16 cellular contexts compared by ENCODE assay signal in genomic region chrY:7141477-7141876, GRCh38.
DNase-seq lines count a peak whose midpoint lies in the region; ATAC-seq and TF ChIP-seq lines count a peak whose summit lies in the region.
"Had no signal": no experiment of that assay in that cellular context is flagged by ENCODE, and none has a peak within 500 bp of the region (broad histone marks: within the 10 kb centered on the region; RNA-seq: fewer than 3 reads in every experiment).

No MANE protein-coding gene starts in this region.

- no peak overlapping the region for H3K4me3 ChIP-seq in CD8-positive, alpha-beta T cell (ENCODE audit: low read depth, low read length)
- H3K4me3 ChIP-seq: A549, GM12878, GM23248 had no signal

- CTCF ChIA-PET in CD8-positive, alpha-beta T cell (lab: Charles Lee): no interaction called here
- CTCF ChIA-PET in activated CD8-positive, alpha-beta T cell treated with anti-CD3 and anti-CD28 coated beads, Interleukin-2, amount 10 ng/mL, durations not matched to agents 7 days and 5 days (lab: Charles Lee): no interaction called here
- CTCF ChIA-PET in GM10248 (lab: Yijun Ruan, JAX): no interaction called here

- no peaks in the 10 kb centered on the region for H3K36me3 Mint-ChIP-seq in CD8-positive, alpha-beta T cell
- H3K36me3 Mint-ChIP-seq in T-helper 17 cell (ENCODE audit: low read depth): no peaks in the 10 kb centered on the region
- no peaks in the 10 kb centered on the region for H3K36me3 Mint-ChIP-seq in activated CD8-positive, alpha-beta T cell treated with anti-CD3 and anti-CD28 coated beads, Interleukin-2, amount 10 ng/mL, durations not matched to agents 7 days and 5 days (ENCODE audit: low read depth)
- peaks cover 6% of the 10 kb centered on the region for H3K36me3 Mint-ChIP-seq in natural killer cell treated with Interleukin-12 subunit alpha and Interleukin-12 subunit beta and Interleukin-15 and Interleukin-18, amount 100 ng/mL, for 72 hours
- H3K36me3 Mint-ChIP-seq: CD14-positive monocyte had no signal

- peaks cover 17% of the 10 kb centered on the region for H3K4me1 Mint-ChIP-seq in CD8-positive, alpha-beta T cell (ENCODE audit: low read depth)
- no peaks in the 10 kb centered on the region for H3K4me1 Mint-ChIP-seq in T-helper 17 cell
- peaks cover 8% of the 10 kb centered on the region for H3K4me1 Mint-ChIP-seq in activated CD8-positive, alpha-beta T cell treated with anti-CD3 and anti-CD28 coated beads, Interleukin-2, amount 10 ng/mL, durations not matched to agents 7 days and 5 days (ENCODE audit: low read depth)
- H3K4me1 Mint-ChIP-seq in natural killer cell treated with Interleukin-12 subunit alpha and Interleukin-12 subunit beta and Interleukin-15 and Interleukin-18, amount 100 ng/mL, for 72 hours (ENCODE audit: low read depth in 2 of 2): peaks cover 0 to 15% of the 10 kb centered on the region in 2 donors
- H3K4me1 Mint-ChIP-seq: CD14-positive monocyte had no signal

- H3K4me1 ChIP-seq in CD8-positive, alpha-beta T cell (ENCODE audit: insufficient read depth, low read length): no peaks in the 10 kb centered on the region
- H3K4me1 ChIP-seq: A549, BE2C had no signal

- ATAC-seq in CD8-positive, alpha-beta T cell: no peak
- peak; percentile 36 for ATAC-seq in T-helper 17 cell
- ATAC-seq in activated CD8-positive, alpha-beta T cell treated with anti-CD3 and anti-CD28 coated beads, Interleukin-2, amount 10 ng/mL, durations not matched to agents 7 days and 5 days: peak; percentile 49
- ATAC-seq in natural killer cell treated with Interleukin-12 subunit alpha and Interleukin-12 subunit beta and Interleukin-15 and Interleukin-18, amount 100 ng/mL, for 72 hours: no peak
- ATAC-seq in HG02588 (IDR thresholded peaks at IDR 0.05; ENCODE audit: unreplicated experiment): no peak
- ATAC-seq: A549, GM12878, HCT116 had no signal

- no peak for TF ChIP-seq CTCF in CD8-positive, alpha-beta T cell (IDR thresholded peaks at IDR 0.05)
- no peak for TF ChIP-seq CTCF in GM10248 (IDR thresholded peaks at IDR 0.05; ENCODE audit: control extremely low read depth, extremely low read depth, low read depth, missing control alignments)

- H3K36me3 ChIP-seq in CD8-positive, alpha-beta T cell (ENCODE audit: insufficient read depth, low read length): no peaks in the 10 kb centered on the region
- H3K36me3 ChIP-seq: BE2C had no signal

- H3K27ac ChIP-seq in CD8-positive, alpha-beta T cell (ENCODE audit: low read depth, low read length): no peak overlapping the region
- H3K27ac ChIP-seq: A549, GM23248 had no signal

- peak overlapping the region; percentile 71 for H3K27ac Mint-ChIP-seq in CD8-positive, alpha-beta T cell
- H3K27ac Mint-ChIP-seq in T-helper 17 cell: no peak overlapping the region
- peak overlapping the region; percentile 46 for H3K27ac Mint-ChIP-seq in activated CD8-positive, alpha-beta T cell treated with anti-CD3 and anti-CD28 coated beads, Interleukin-2, amount 10 ng/mL, durations not matched to agents 7 days and 5 days
- H3K27ac Mint-ChIP-seq in natural killer cell treated with Interleukin-12 subunit alpha and Interleukin-12 subunit beta and Interleukin-15 and Interleukin-18, amount 100 ng/mL, for 72 hours: no peak overlapping the region
- H3K27ac Mint-ChIP-seq: CD14-positive monocyte had no signal

- intact Hi-C loops in CD8-positive, alpha-beta T cell (cut with DNase I, micrococcal nuclease): loop anchor here in 1 of 2 experiments (1.0 kb wide), 1 partner anchor 41 kb away; no protein-coding TSS in a partner anchor

- no peaks in the 10 kb centered on the region for H3K9me3 Mint-ChIP-seq in CD8-positive, alpha-beta T cell
- no peaks in the 10 kb centered on the region for H3K9me3 Mint-ChIP-seq in activated CD8-positive, alpha-beta T cell treated with anti-CD3 and anti-CD28 coated beads, Interleukin-2, amount 10 ng/mL, durations not matched to agents 7 days and 5 days (ENCODE audit: insufficient read depth)
- H3K9me3 Mint-ChIP-seq in natural killer cell treated with Interleukin-12 subunit alpha and Interleukin-12 subunit beta and Interleukin-15 and Interleukin-18, amount 100 ng/mL, for 72 hours: no peaks in the 10 kb centered on the region

- no peaks in the 10 kb centered on the region for H3K27me3 Mint-ChIP-seq in CD8-positive, alpha-beta T cell (ENCODE audit: low read depth)
- H3K27me3 Mint-ChIP-seq in T-helper 17 cell: no peaks in the 10 kb centered on the region
- H3K27me3 Mint-ChIP-seq in activated CD8-positive, alpha-beta T cell treated with anti-CD3 and anti-CD28 coated beads, Interleukin-2, amount 10 ng/mL, durations not matched to agents 7 days and 5 days (ENCODE audit: low read depth): peaks cover 3% of the 10 kb centered on the region
- peaks cover 0 to 11% of the 10 kb centered on the region in 2 donors for H3K27me3 Mint-ChIP-seq in natural killer cell treated with Interleukin-12 subunit alpha and Interleukin-12 subunit beta and Interleukin-15 and Interleukin-18, amount 100 ng/mL, for 72 hours

- peak overlapping the region; percentile 43 for H3K4me3 Mint-ChIP-seq in CD8-positive, alpha-beta T cell
- no peak overlapping the region for H3K4me3 Mint-ChIP-seq in T-helper 17 cell
- H3K4me3 Mint-ChIP-seq in activated CD8-positive, alpha-beta T cell treated with anti-CD3 and anti-CD28 coated beads, Interleukin-2, amount 10 ng/mL, durations not matched to agents 7 days and 5 days: no peak overlapping the region
- H3K4me3 Mint-ChIP-seq in natural killer cell treated with Interleukin-12 subunit alpha and Interleukin-12 subunit beta and Interleukin-15 and Interleukin-18, amount 100 ng/mL, for 72 hours: peak overlapping the region; percentile 8
- H3K4me3 Mint-ChIP-seq: CD14-positive monocyte had no signal

- H3K9me3 ChIP-seq in CD8-positive, alpha-beta T cell (ENCODE audit: low read length): no peaks in the 10 kb centered on the region
- no peaks in the 10 kb centered on the region for H3K9me3 ChIP-seq in T-helper 17 cell (ENCODE audit: control insufficient read depth, low read length, poor library complexity, severe bottlenecking)
- H3K9me3 ChIP-seq: A549, BE2C had no signal

- no peaks in the 10 kb centered on the region for H3K27me3 ChIP-seq in CD8-positive, alpha-beta T cell (ENCODE audit: insufficient read depth, low read length)
- H3K27me3 ChIP-seq: BE2C had no signal

- POLR2A ChIA-PET in CD8-positive, alpha-beta T cell (lab: Charles Lee): no interaction called here
- POLR2A ChIA-PET in activated CD8-positive, alpha-beta T cell treated with anti-CD3 and anti-CD28 coated beads, Interleukin-2, amount 10 ng/mL, durations not matched to agents 7 days and 5 days (lab: Charles Lee): no interaction called here
- POLR2A ChIA-PET in GM10248 (lab: Yijun Ruan, JAX): no interaction called here

- peak in 1 of 7 experiments; percentile 9 for DNase-seq in CD8-positive, alpha-beta T cell
- DNase-seq in T-helper 17 cell: no peak
- DNase-seq in activated CD8-positive, alpha-beta T cell treated with anti-CD3 and anti-CD28 coated beads, Interleukin-2, amount 10 ng/mL, durations not matched to agents 7 days and 5 days: peak; percentile 29
- no peak for DNase-seq in natural killer cell treated with Interleukin-12 subunit alpha and Interleukin-12 subunit beta and Interleukin-15 and Interleukin-18, amount 100 ng/mL, for 72 hours (ENCODE audit: low spot score)
- DNase-seq in GM10248 (ENCODE audit: extremely low spot score): no peak
- DNase-seq in amygdala (lab: John Stamatoyannopoulos, UW): no peak
- DNase-seq: BE2C, Calu3, DMS 273 treated with DMSO at 0.1 percent for 48 hours, GM23248, IMR-90 had no signal

Comparison
In these comparisons a context has a peak if more than half of its experiments do, and no peak if none do; other contexts are left out.
1. ATAC-seq: peak in T-helper 17 cell (single experiment) and activated CD8-positive, alpha-beta T cell treated with anti-CD3 and anti-CD28 coated beads, Interleukin-2, amount 10 ng/mL, durations not matched to agents 7 days and 5 days (single experiment); none in CD8-positive, alpha-beta T cell (single experiment), natural killer cell treated with Interleukin-12 subunit alpha and Interleukin-12 subunit beta and Interleukin-15 and Interleukin-18, amount 100 ng/mL, for 72 hours (0 of 2) and HG02588 (single experiment).
2. H3K27ac Mint-ChIP-seq: peak in CD8-positive, alpha-beta T cell (single experiment) and activated CD8-positive, alpha-beta T cell treated with anti-CD3 and anti-CD28 coated beads, Interleukin-2, amount 10 ng/mL, durations not matched to agents 7 days and 5 days (single experiment); none in T-helper 17 cell (single experiment) and natural killer cell treated with Interleukin-12 subunit alpha and Interleukin-12 subunit beta and Interleukin-15 and Interleukin-18, amount 100 ng/mL, for 72 hours (0 of 2).
3. H3K4me3 Mint-ChIP-seq: peak in CD8-positive, alpha-beta T cell (single experiment) and natural killer cell treated with Interleukin-12 subunit alpha and Interleukin-12 subunit beta and Interleukin-15 and Interleukin-18, amount 100 ng/mL, for 72 hours (single experiment); none in T-helper 17 cell (single experiment) and activated CD8-positive, alpha-beta T cell treated with anti-CD3 and anti-CD28 coated beads, Interleukin-2, amount 10 ng/mL, durations not matched to agents 7 days and 5 days (single experiment).